ENCODE assay signal across 9 cellular contexts in genomic region chr5:32280656-32281081, GRCh38. TPM values are rescaled to one million over a fixed set of nuclear protein-coding genes. Genes with fewer than 3 reads are reported as not detected.
DNase-seq lines count a peak whose midpoint lies in the region; ATAC-seq and TF ChIP-seq lines count a peak whose summit lies in the region.
"Had no signal": no experiment of that assay in that cellular context is flagged by ENCODE, and none has a peak within 500 bp of the region (broad histone marks: within the 10 kb centered on the region; RNA-seq: fewer than 3 reads in every experiment).

No MANE protein-coding gene starts in this region.

- CTCF ChIA-PET in activated B cell treated with CpG ODN at 0.5 μM for 24 hours (lab: Charles Lee) = interaction anchor here (0.6 kb wide), 1 partner anchor 22 kb away, joined by 3 read pairs; no protein-coding TSS in a partner anchor

- POLR2A ChIA-PET in activated B cell treated with CpG ODN at 0.5 μM for 24 hours (lab: Charles Lee) = interaction anchor here (0.6 kb wide), 2 partner anchors 47 to 48 kb away, joined by 3 to 4 read pairs; no protein-coding TSS in a partner anchor

- peak overlapping the region; percentile 39; the same call in 1 of the 2 replicates for H3K4me2 ChIP-seq in BLaER1

- H3K27ac ChIP-seq in BLaER1 = 0 out of 2 replicates have a peak overlapping the region, but pooled peaks have one; percentile 5
- H3K27ac ChIP-seq: neutrophil had no signal

- peaks cover 29% of the 10 kb centered on the region for H4K20me1 ChIP-seq in BLaER1

- intact Hi-C loops in activated B cell treated with CpG ODN at 0.5 μM for 24 hours (cut with micrococcal nuclease) (no loop called here), Right ventricle myocardium superior (cut with DNase I) (no loop called here)

- peaks cover 23% of the 10 kb centered on the region for H3K36me3 ChIP-seq in BLaER1
- H3K36me3 ChIP-seq: neutrophil had no signal

- H3K4me1 Mint-ChIP-seq in activated B cell treated with CpG ODN at 0.5 μM for 24 hours = peaks cover 72% of the 10 kb centered on the region

- no peak overlapping the region for H3K9ac ChIP-seq in BLaER1

- peak overlapping the region; percentile 28 for H3K4me3 Mint-ChIP-seq in activated B cell treated with CpG ODN at 0.5 μM for 24 hours

- no peaks in the 10 kb centered on the region for H3K9me3 ChIP-seq in BLaER1
- H3K9me3 ChIP-seq: neutrophil had no signal

- peaks cover 61% of the 10 kb centered on the region for H3K4me1 ChIP-seq in BLaER1

- no peak for DNase-seq in activated B cell treated with CpG ODN at 0.5 μM for 24 hours
- DNase-seq in OCI-M2 (lab: John Stamatoyannopoulos, UW; ENCODE audit: unreplicated experiment) = no peak
- no peak for DNase-seq in Right ventricle myocardium superior
- no peak for DNase-seq in HPDE6-E6E7 (ENCODE audit: extremely low spot score)
- DNase-seq in activated effector memory CD4-positive, alpha-beta T cell treated with anti-CD3 and anti-CD28 coated beads, Interleukin-2, amount 50 U/mL, for 16 hours = no peak

- no peak overlapping the region for H3K4me3 ChIP-seq in BLaER1

- TF ChIP-seq CTCF in activated B cell treated with CpG ODN at 0.5 μM for 24 hours (IDR thresholded peaks at IDR 0.05) = no peak

- peak overlapping the region; percentile 83 for H3K27ac Mint-ChIP-seq in activated B cell treated with CpG ODN at 0.5 μM for 24 hours

- no peaks in the 10 kb centered on the region for H3K27me3 Mint-ChIP-seq in activated B cell treated with CpG ODN at 0.5 μM for 24 hours

- no peaks in the 10 kb centered on the region for H3K27me3 ChIP-seq in BLaER1
- H3K27me3 ChIP-seq: neutrophil had no signal

- peaks cover 4% of the 10 kb centered on the region for H3K9me3 Mint-ChIP-seq in activated B cell treated with CpG ODN at 0.5 μM for 24 hours

- ATAC-seq in GM19025 (IDR thresholded peaks at IDR 0.05; ENCODE audit: low read depth, unreplicated experiment) (peak; percentile 86), HG02943 (IDR thresholded peaks at IDR 0.05; ENCODE audit: low read depth, unreplicated experiment) (peak; percentile 91), activated B cell treated with CpG ODN at 0.5 μM for 24 hours (ENCODE audit: low read depth) (peak; percentile 19), Right ventricle myocardium superior (ENCODE audit: poor library complexity) (no peak)

- peaks cover 18% of the 10 kb centered on the region for H3K36me3 Mint-ChIP-seq in activated B cell treated with CpG ODN at 0.5 μM for 24 hours (ENCODE audit: low read depth)

RNA-seq across cellular contexts. Expression of gene MTMR12, which starts 32.1 kb away (rescaled TPM):
- 26.8 and 36.3 TPM in 2 replicates for total RNA-seq in activated B cell treated with CpG ODN at 0.5 μM for 24 hours
- 14.6 TPM for total RNA-seq in Right ventricle myocardium superior
